ENCODE assay signal across 1 cellular context in genomic region chr5:143879646-143880045, GRCh38.
A peak's percentile ranks its signal among the peaks of the same experiment; 100 is the strongest.
TF ChIP-seq lines count a peak whose summit lies in the region.

No MANE protein-coding gene starts in this region.

TF ChIP-seq in HepG2, 621 proteins besides CTCF, POLR2A, EP300 and RAD21 (continued from another document):
- TF ChIP-seq, protein P1, sequence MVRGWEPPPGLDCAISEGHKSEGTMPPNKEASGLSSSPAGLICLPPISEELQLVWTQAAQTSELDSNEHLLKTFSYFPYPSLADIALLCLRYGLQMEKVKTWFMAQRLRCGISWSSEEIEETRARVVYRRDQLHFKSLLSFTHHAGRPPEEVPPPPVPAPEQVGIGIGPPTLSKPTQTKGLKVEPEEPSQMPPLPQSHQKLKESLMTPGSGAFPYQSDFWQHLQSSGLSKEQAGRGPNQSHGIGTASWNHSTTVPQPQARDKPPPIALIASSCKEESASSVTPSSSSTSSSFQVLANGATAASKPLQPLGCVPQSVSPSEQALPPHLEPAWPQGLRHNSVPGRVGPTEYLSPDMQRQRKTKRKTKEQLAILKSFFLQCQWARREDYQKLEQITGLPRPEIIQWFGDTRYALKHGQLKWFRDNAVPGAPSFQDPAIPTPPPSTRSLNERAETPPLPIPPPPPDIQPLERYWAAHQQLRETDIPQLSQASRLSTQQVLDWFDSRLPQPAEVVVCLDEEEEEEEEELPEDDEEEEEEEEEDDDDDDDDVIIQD (CRISPR knock-in tag; IDR thresholded peaks at IDR 0.05; ENCODE audit: low read depth): no peak
- peak; percentile 73 for TF ChIP-seq MAFF (IDR thresholded peaks at IDR 0.05; ENCODE audit: low read depth, low read length)
